9 cellular contexts compared by ENCODE assay signal in genomic region chr20:55142932-55143331, GRCh38.
"Had no signal": no experiment of that assay in that cellular context is flagged by ENCODE, and none has a peak within 500 bp of the region (broad histone marks: within the 10 kb centered on the region; RNA-seq: fewer than 3 reads in every experiment).

No MANE protein-coding gene starts in this region.

- H3K27ac Mint-ChIP-seq: HFFc6 had no signal

- H3K9me3 ChIP-seq: HAP-1 had no signal

- H2AFZ ChIP-seq: GM23248 had no signal

- DNase-seq: GM23248, GOT3, H7, HFFc6, IMR-90, KG1 had no signal

- H3K4me1 ChIP-seq: HAP-1 had no signal

- H3K4me3 ChIP-seq: GM23248, HAP-1, K562 had no signal

- H3K9ac ChIP-seq: GM23248 had no signal

- H3K4me3 Mint-ChIP-seq: HFFc6 had no signal

- H3K27ac ChIP-seq: GM23248 had no signal

- ATAC-seq: HCT116, K562 had no signal

- H3K36me3 ChIP-seq: HAP-1 had no signal
